Comparison of ENCODE assay signal across 15 cellular contexts in genomic region chr18:60145776-60146175, GRCh38.
DNase-seq lines count a peak whose midpoint lies in the region; ATAC-seq lines count a peak whose summit lies in the region.
"Had no signal": no experiment of that assay in that cellular context is flagged by ENCODE, and none has a peak within 500 bp of the region (broad histone marks: within the 10 kb centered on the region; RNA-seq: fewer than 3 reads in every experiment).

No MANE protein-coding gene starts in this region.

- H3K23ac ChIP-seq in mesendoderm (ENCODE audit: low read length) = no peak overlapping the region

- H3K56ac ChIP-seq in mesendoderm (ENCODE audit: low read length) = no peak overlapping the region

- no peak overlapping the region for H3K18ac ChIP-seq in mesendoderm (ENCODE audit: low read length)

- no peak overlapping the region for H3K4ac ChIP-seq in mesendoderm (ENCODE audit: low read depth, low read length)

- H3K4me3 ChIP-seq in mesendoderm (ENCODE audit: low read length) = no peak overlapping the region
- H3K4me3 ChIP-seq: right lobe of liver had no signal

- H3K79me2 ChIP-seq in mesendoderm (ENCODE audit: control insufficient read depth, insufficient read depth, low read length) = no peaks in the 10 kb centered on the region

- ATAC-seq in GM18909 (IDR thresholded peaks at IDR 0.05; ENCODE audit: poor library complexity, unreplicated experiment) (peak; percentile 28), HG02588 (IDR thresholded peaks at IDR 0.05; ENCODE audit: unreplicated experiment) (peak; percentile 21), HG03442 (IDR thresholded peaks at IDR 0.05; ENCODE audit: unreplicated experiment) (peak; percentile 27)
- ATAC-seq: CD8-positive, alpha-beta T cell; left cardiac atrium; right lobe of liver had no signal

- no peak overlapping the region for H2AK5ac ChIP-seq in mesendoderm (ENCODE audit: low read length)

- H3K4me1 ChIP-seq in mesendoderm (ENCODE audit: control insufficient read depth, low read depth, low read length) = no peaks in the 10 kb centered on the region
- H3K4me1 ChIP-seq: right lobe of liver had no signal

- no peaks in the 10 kb centered on the region for H3K36me3 ChIP-seq in mesendoderm (ENCODE audit: control insufficient read depth, insufficient read depth, low read length)
- H3K36me3 ChIP-seq: brain microvascular endothelial cell, right lobe of liver had no signal

- intact Hi-C loops in cardiac septum (cut with DNase I) = no loop called here

- no peak overlapping the region for H4K8ac ChIP-seq in mesendoderm (ENCODE audit: low read depth, low read length)

- H3K79me1 ChIP-seq in mesendoderm (ENCODE audit: low read length) = no peaks in the 10 kb centered on the region

- no peak overlapping the region for H3K9ac ChIP-seq in mesendoderm (ENCODE audit: low read length)

- no peak overlapping the region for H2BK15ac ChIP-seq in mesendoderm (replicated peaks; ENCODE audit: low read depth)

- DNase-seq in mesendoderm (peak; percentile 13), putamen (ENCODE audit: low spot score) (no peak), NCI-H2196 (lab: John Stamatoyannopoulos, UW; ENCODE audit: unreplicated experiment) (no peak), cardiac septum (ENCODE audit: low spot score) (no peak), nucleus accumbens (lab: John Stamatoyannopoulos, UW) (no peak)
- DNase-seq: activated CD4-positive, alpha-beta T cell treated with anti-CD3 and anti-CD28 coated beads, Interleukin-2, amount 50 U/mL, for 48 hours; CD8-positive, alpha-beta T cell; left cardiac atrium; naive B cell; NCI-H2171 treated with DMSO at 0.1 percent for 48 hours; right lobe of liver had no signal

- no CpG with 5 or more reads among the region's 2 CpGs for WGBS in mesendoderm (ENCODE audit: extremely low coverage, insufficient coverage, low lambda C conversion rate)

- H4K5ac ChIP-seq in mesendoderm (ENCODE audit: low read length) = no peak overlapping the region

- no peaks in the 10 kb centered on the region for H3K27me3 ChIP-seq in mesendoderm (ENCODE audit: insufficient read depth, low read length, poor library complexity)
- H3K27me3 ChIP-seq: brain microvascular endothelial cell, right lobe of liver had no signal

- no peak overlapping the region for H3K27ac ChIP-seq in mesendoderm (ENCODE audit: low read depth, low read length)
- H3K27ac ChIP-seq: brain microvascular endothelial cell, right lobe of liver had no signal

- no peak overlapping the region for H2BK120ac ChIP-seq in mesendoderm (ENCODE audit: low read depth, low read length)

- H3K4me2 ChIP-seq in mesendoderm (ENCODE audit: low read length) = no peak overlapping the region

- H2BK5ac ChIP-seq in mesendoderm (ENCODE audit: low read length) = no peak overlapping the region
